ENCODE assay signal across 8 cellular contexts in genomic region chr13:80361883-80362327, GRCh38. TPM values are rescaled to one million over a fixed set of nuclear protein-coding genes. Genes with fewer than 3 reads are reported as not detected.
DNase-seq lines count a peak whose midpoint lies in the region; ATAC-seq and TF ChIP-seq lines count a peak whose summit lies in the region.

No MANE protein-coding gene starts in this region.

- H3K36me3 ChIP-seq in smooth muscle cell (ENCODE audit: low read depth), result no peaks in the 10 kb centered on the region

- H3K9ac ChIP-seq in smooth muscle cell (ENCODE audit: low read depth), result no peak overlapping the region

- H3K79me2 ChIP-seq in smooth muscle cell (ENCODE audit: low read depth), result no peaks in the 10 kb centered on the region

- peak; percentile 39 for DNase-seq in MV-4-11 (lab: John Stamatoyannopoulos, UW)
- no peak for DNase-seq in epithelial cell of prostate (ENCODE audit: low read depth, low spot score)
- DNase-seq in smooth muscle cell (lab: John Stamatoyannopoulos, UW; ENCODE audit: unreplicated experiment), result no peak
- no peak for DNase-seq in GM03348 (ENCODE audit: low spot score)
- no peak for DNase-seq in SK-N-DZ (ENCODE audit: low spot score)
- DNase-seq in T-helper 1 cell, result no peak

- no peaks in the 10 kb centered on the region for H4K20me1 ChIP-seq in smooth muscle cell (ENCODE audit: low read depth)

- H3K9me3 ChIP-seq in smooth muscle cell (replicated peaks; ENCODE audit: low read depth), result no peaks in the 10 kb centered on the region

- no peak overlapping the region for H3K4me3 ChIP-seq in smooth muscle cell

- no peaks in the 10 kb centered on the region for H3K27me3 ChIP-seq in smooth muscle cell (ENCODE audit: low read depth)

- H3K27ac ChIP-seq in epithelial cell of prostate (peak overlapping the region; percentile 35), smooth muscle cell (ENCODE audit: low read depth) (no peak overlapping the region)

- H3F3A ChIP-seq in smooth muscle cell (ENCODE audit: low read depth), result no peaks in the 10 kb centered on the region

- peak overlapping the region; percentile 9 for H3K4me2 ChIP-seq in smooth muscle cell

- H3K4me1 ChIP-seq in smooth muscle cell (ENCODE audit: low read depth), result peaks cover 23% of the 10 kb centered on the region

- ATAC-seq in GM18498 (IDR thresholded peaks at IDR 0.05; ENCODE audit: unreplicated experiment) (peak; percentile 93), GM21619 (IDR thresholded peaks at IDR 0.05; ENCODE audit: unreplicated experiment) (peak; percentile 92)

- no peak for TF ChIP-seq CTCF in smooth muscle cell (IDR thresholded peaks at IDR 0.05; ENCODE audit: borderline replicate concordance, insufficient read depth, poor library complexity, severe bottlenecking)

- H2AFZ ChIP-seq in smooth muscle cell (ENCODE audit: low read depth), result peak overlapping the region; percentile 68

- 34% methylated on average over 2 of the region's 2 CpGs for WGBS in smooth muscle cell (ENCODE audit: low lambda C conversion rate)

RNA-seq across cellular contexts. Expression of gene SPRY2, which starts 21.0 kb away (rescaled TPM):
- 92.6 and 103 TPM in 2 replicates for total RNA-seq in smooth muscle cell
- 114 and 154 TPM in 2 replicates for polyA plus RNA-seq in smooth muscle cell
- polyA plus RNA-seq in SK-N-DZ (2014; cell fraction: cytosol; rRNA removed), result 7.3 and 10.7 TPM in 2 replicates
- 7.4 and 10.0 TPM in 2 replicates for polyA plus RNA-seq in SK-N-DZ (2014; cell fraction: nucleus; rRNA removed)
